In genomic region chr13:32638739-32639138, GRCh38 we compare ENCODE assay signal across 12 cellular contexts.
DNase-seq lines count a peak whose midpoint lies in the region; ATAC-seq lines count a peak whose summit lies in the region.
"Had no signal": no experiment of that assay in that cellular context is flagged by ENCODE, and none has a peak within 500 bp of the region (broad histone marks: within the 10 kb centered on the region; RNA-seq: fewer than 3 reads in every experiment).

No MANE protein-coding gene starts in this region.

- no peak for ATAC-seq in GM21723 (IDR thresholded peaks at IDR 0.05; ENCODE audit: unreplicated experiment)

- peak; percentile 16 for DNase-seq in SIG-M5 treated with dmso at 0.1 percent for 504 hours (lab: John Stamatoyannopoulos, UW; ENCODE audit: unreplicated experiment)
- DNase-seq in SIG-M5 (lab: John Stamatoyannopoulos, UW): no peak
- DNase-seq in stimulated activated CD4-positive, alpha-beta T cell treated with anti-CD3 and anti-CD28 coated beads, Interleukin-15, amount 100 ng/mL, for 24 hours: peak; percentile 39
- DNase-seq in stimulated activated CD4-positive, alpha-beta T cell treated with anti-CD3 and anti-CD28 coated beads, Interleukin-1b, Interleukin-23, amount 100 ng/mL, for 48 hours: no peak
- DNase-seq in activated T-helper 9 cell treated with anti-CD3 and anti-CD28 coated beads, Interleukin-2, amount 50 U/mL, for 16 hours (ENCODE audit: low read depth): peak; percentile 6
- peak; percentile 33 for DNase-seq in stimulated activated CD8-positive, alpha-beta memory T cell treated with anti-CD3 and anti-CD28 coated beads, Interleukin-4, amount 100 ng/mL, for 48 hours
- DNase-seq in GM19238 (ENCODE audit: insufficient read length, low spot score): no peak
- DNase-seq: DND-41, H9, NCI-H1417 treated with DMSO at 0.1 percent for 48 hours, NCI-H187 treated with DMSO at 0.1 percent for 48 hours had no signal

Comparison
In these comparisons a context has a peak if more than half of its experiments do, and no peak if none do; other contexts are left out.
1. DNase-seq: peak in SIG-M5 treated with dmso at 0.1 percent for 504 hours (single experiment), stimulated activated CD4-positive, alpha-beta T cell treated with anti-CD3 and anti-CD28 coated beads, Interleukin-15, amount 100 ng/mL, for 24 hours (single experiment), activated T-helper 9 cell treated with anti-CD3 and anti-CD28 coated beads, Interleukin-2, amount 50 U/mL, for 16 hours (single experiment) and stimulated activated CD8-positive, alpha-beta memory T cell treated with anti-CD3 and anti-CD28 coated beads, Interleukin-4, amount 100 ng/mL, for 48 hours (single experiment); none in SIG-M5 (single experiment), stimulated activated CD4-positive, alpha-beta T cell treated with anti-CD3 and anti-CD28 coated beads, Interleukin-1b, Interleukin-23, amount 100 ng/mL, for 48 hours (single experiment) and GM19238 (single experiment).